Comparison of ENCODE assay signal across 19 cellular contexts in the genomic region with DNA sequence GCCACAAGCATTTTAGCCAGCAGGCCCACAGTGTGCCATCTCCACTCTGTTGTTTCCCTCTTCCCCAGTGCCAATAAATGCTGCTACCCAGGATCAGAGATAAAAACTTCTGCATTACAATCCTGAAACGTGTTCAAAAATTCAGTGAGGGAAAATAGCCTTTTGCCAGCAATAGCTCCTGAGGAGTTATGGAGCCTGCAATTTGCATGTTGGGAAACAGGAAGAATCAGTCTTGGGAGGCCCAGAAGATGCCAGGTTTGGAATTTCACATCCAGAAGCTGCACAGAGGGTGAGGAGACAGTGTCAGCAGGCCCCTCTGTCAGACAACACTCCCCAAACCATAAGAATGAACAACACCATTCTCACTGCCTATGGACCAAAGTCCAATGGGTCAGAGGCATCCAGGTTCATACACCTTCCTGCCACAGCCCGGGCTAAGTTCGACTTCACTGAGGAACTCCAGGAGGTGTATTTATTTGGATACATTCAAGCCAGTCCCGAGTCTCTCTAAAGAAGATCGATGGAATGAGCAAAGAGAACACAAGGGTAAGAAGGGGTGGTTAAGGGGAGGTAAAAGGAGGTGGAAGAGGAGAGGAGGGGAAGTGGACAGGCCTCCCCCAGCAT. TPM values are rescaled to one million over a fixed set of nuclear protein-coding genes. Genes with fewer than 3 reads are reported as not detected.
DNase-seq lines count a peak whose midpoint lies in the region; ATAC-seq and TF ChIP-seq lines count a peak whose summit lies in the region.
"Had no signal": no experiment of that assay in that cellular context is flagged by ENCODE, and none has a peak within 500 bp of the region (broad histone marks: within the 10 kb centered on the region; RNA-seq: fewer than 3 reads in every experiment).

No MANE protein-coding gene starts in this region.

- H3K4me1 ChIP-seq in RWPE2 (ENCODE audit: insufficient read depth, poor library complexity, severe bottlenecking) (no peaks in the 10 kb centered on the region), cardiac muscle cell (ENCODE audit: low read depth) (peaks cover 8% of the 10 kb centered on the region)
- H3K4me1 ChIP-seq: BE2C, SJCRH30 had no signal

- H3K27ac ChIP-seq in RWPE2 (ENCODE audit: poor library complexity, severe bottlenecking), result no peak overlapping the region
- H3K27ac ChIP-seq in cardiac muscle cell, result peak overlapping the region; percentile 12
- H3K27ac ChIP-seq: SJCRH30 had no signal

- no peak overlapping the region for H3K4me3 Mint-ChIP-seq in progenitor cell of endocrine pancreas (ENCODE audit: low read depth)

- DNase-seq in AG09309 (ENCODE audit: low read depth), result peak; percentile 59
- peak; percentile 11 for DNase-seq in RWPE2 (ENCODE audit: low spot score)
- DNase-seq in cardiac muscle cell (ENCODE audit: low read depth in 1 of 2, low spot score in 1 of 2), result peak in 1 of 2 donors; percentile 75
- no peak for DNase-seq in progenitor cell of endocrine pancreas (ENCODE audit: low spot score, unreplicated experiment)
- DNase-seq in T1000 (lab: John Stamatoyannopoulos, UW), result no peak
- no peak for DNase-seq in activated CD8-positive, alpha-beta memory T cell treated with anti-CD3 and anti-CD28 coated beads for 24 hours
- DNase-seq in globus pallidus (ENCODE audit: low spot score), result no peak
- DNase-seq: BE2C, foreskin melanocyte, MV-4-11, NCI-H524, SJCRH30 had no signal

- H3K9me3 ChIP-seq in RWPE2 (ENCODE audit: severe bottlenecking) (no peaks in the 10 kb centered on the region), cardiac muscle cell (ENCODE audit: low read depth) (no peaks in the 10 kb centered on the region)
- H3K9me3 ChIP-seq: BE2C had no signal

- peaks cover 12% of the 10 kb centered on the region for H3K4me1 Mint-ChIP-seq in progenitor cell of endocrine pancreas (ENCODE audit: low read depth)

- H3K27me3 Mint-ChIP-seq in progenitor cell of endocrine pancreas, result no peaks in the 10 kb centered on the region

- no peaks in the 10 kb centered on the region for H3K9me3 Mint-ChIP-seq in progenitor cell of endocrine pancreas (ENCODE audit: low read depth)

- no peak for ATAC-seq in RWPE2 (ENCODE audit: low read depth)
- ATAC-seq in HG03571 (IDR thresholded peaks at IDR 0.05; ENCODE audit: unreplicated experiment), result no peak
- ATAC-seq: activated CD4-positive, CD25-positive, alpha-beta regulatory T cell treated with anti-CD3 and anti-CD28 coated beads, Interleukin-2, amount 50 U/mL, for 24 hours had no signal

- no peak overlapping the region for H3K4me3 ChIP-seq in AG09309 (ENCODE audit: control insufficient read depth, low read depth, low read length)
- H3K4me3 ChIP-seq in RWPE2 (ENCODE audit: severe bottlenecking), result no peak overlapping the region
- H3K4me3 ChIP-seq in cardiac muscle cell, result no peak overlapping the region
- H3K4me3 ChIP-seq: lung, SJCRH30 had no signal

- peak overlapping the region; percentile 17 for H3K27ac Mint-ChIP-seq in progenitor cell of endocrine pancreas

- H3K36me3 Mint-ChIP-seq in progenitor cell of endocrine pancreas (ENCODE audit: insufficient read depth), result peaks cover 44% of the 10 kb centered on the region

- TF ChIP-seq CTCF in AG09309 (IDR thresholded peaks at IDR 0.05; ENCODE audit: control insufficient read depth, insufficient read depth, low read depth, low read length, missing control alignments) (no peak), RWPE2 (IDR thresholded peaks at IDR 0.05; ENCODE audit: poor library complexity, severe bottlenecking) (no peak), cardiac muscle cell (IDR thresholded peaks at IDR 0.05; ENCODE audit: low read depth, low read length) (no peak), progenitor cell of endocrine pancreas (IDR thresholded peaks at IDR 0.05; ENCODE audit: unreplicated experiment) (no peak)

- H3K36me3 ChIP-seq in RWPE2 (ENCODE audit: low read depth), result peaks cover 54% of the 10 kb centered on the region
- no peaks in the 10 kb centered on the region for H3K36me3 ChIP-seq in cardiac muscle cell
- H3K36me3 ChIP-seq: BE2C had no signal

- H3K27me3 ChIP-seq in RWPE2 (ENCODE audit: insufficient read depth, poor library complexity, severe bottlenecking) (no peaks in the 10 kb centered on the region), cardiac muscle cell (no peaks in the 10 kb centered on the region)
- H3K27me3 ChIP-seq: BE2C, SJCRH30 had no signal

RNA-seq across cellular contexts. Expression of a gene that starts 20.8 kb away (rescaled TPM):
- total RNA-seq in cardiac muscle cell (61.1 and 77.5 TPM in 2 replicates), progenitor cell of endocrine pancreas (222 and 242 TPM in 2 replicates)
- polyA plus RNA-seq in cardiac muscle cell, result 50.4 and 50.7 TPM in 2 replicates

RNA-seq across cellular contexts. Expression of a gene that starts 38.5 kb away (rescaled TPM):
- total RNA-seq in cardiac muscle cell (not detected in 2 replicates), progenitor cell of endocrine pancreas (not detected in 2 replicates)
- polyA plus RNA-seq in cardiac muscle cell, result not detected in 2 replicates
- total RNA-seq: activated T-helper 2 cell treated with anti-CD3 and anti-CD28 coated beads, Interferon-gamma antibody, Interleukin-2, Interleukin-4, amounts not matched to agents 10 μg/mL and 5 μg/mL and 100 μg/mL, durations not matched to agents 14 hours and 24 hours and 36 hours; G401; lung; posterior vena cava; SJCRH30; ureter had no signal
- polyA plus RNA-seq: lung had no signal

Comparison
In these comparisons a context has a peak if more than half of its experiments do, and no peak if none do; other contexts are left out.
1. DNase-seq: peak in AG09309 (single experiment) and RWPE2 (single experiment); none in progenitor cell of endocrine pancreas (single experiment), T1000 (single experiment), activated CD8-positive, alpha-beta memory T cell treated with anti-CD3 and anti-CD28 coated beads for 24 hours (single experiment) and globus pallidus (single experiment).